Comparison of ENCODE assay signal across 10 cellular contexts in genomic region chr1:118960026-118960561, GRCh38. TPM values are rescaled to one million over a fixed set of nuclear protein-coding genes. Genes with fewer than 3 reads are reported as not detected.
DNase-seq lines count a peak whose midpoint lies in the region; ATAC-seq and TF ChIP-seq lines count a peak whose summit lies in the region.
"Had no signal": no experiment of that assay in that cellular context is flagged by ENCODE, and none has a peak within 500 bp of the region (broad histone marks: within the 10 kb centered on the region; RNA-seq: fewer than 3 reads in every experiment).

No MANE protein-coding gene starts in this region.

- H3K4me1 ChIP-seq in right lobe of liver = peaks cover 0 to 59% (median 22%) of the 10 kb centered on the region in 4 donors

- H3K27me3 ChIP-seq in right lobe of liver = no peaks in the 10 kb centered on the region

- no peak overlapping the region for H3K4me3 ChIP-seq in right lobe of liver

- ATAC-seq in GM18520 (IDR thresholded peaks at IDR 0.05; ENCODE audit: unreplicated experiment) = peak; percentile 70
- peak; percentile 87 for ATAC-seq in HG02678 (IDR thresholded peaks at IDR 0.05; ENCODE audit: unreplicated experiment)
- peak; percentile 1 to 12 (median 6) for ATAC-seq in right lobe of liver
- ATAC-seq: activated CD8-positive, alpha-beta memory T cell treated with anti-CD3 and anti-CD28 coated beads, Interleukin-2, amount 10 ng/mL, durations not matched to agents 7 days and 5 days had no signal

- peak overlapping the region; percentile 63 to 90 (median 75) for H3K27ac ChIP-seq in right lobe of liver

- WGBS in right lobe of liver (ENCODE audit: insufficient coverage, low coverage, low lambda C conversion rate, missing lambda C conversion rate) = 32% methylated on average over 7 of the region's 7 CpGs

- H3K36me3 ChIP-seq in right lobe of liver = no peaks in the 10 kb centered on the region

- no peak for TF ChIP-seq CTCF in right lobe of liver (IDR thresholded peaks at IDR 0.05)

- peak; percentile 33 for DNase-seq in NCI-H2107 treated with DMSO at 0.1 percent for 48 hours (lab: John Stamatoyannopoulos, UW; ENCODE audit: unreplicated experiment)
- DNase-seq in right lobe of liver = peak in 1 of 3 donors; percentile 31
- DNase-seq in NCI-H82 treated with DMSO at 0.1 percent for 48 hours (lab: John Stamatoyannopoulos, UW; ENCODE audit: unreplicated experiment) = no peak
- DNase-seq in stimulated activated CD4-positive, alpha-beta T cell treated with anti-CD3 and anti-CD28 coated beads, Interleukin-2, amount 100 ng/mL, for 24 hours = no peak
- no peak for DNase-seq in activated effector memory CD4-positive, alpha-beta T cell treated with anti-CD3 and anti-CD28 coated beads, Interleukin-2, amount 50 U/mL, for 16 hours
- DNase-seq in GM19240 (ENCODE audit: insufficient read length, low spot score) = no peak
- DNase-seq: activated CD8-positive, alpha-beta memory T cell treated with anti-CD3 and anti-CD28 coated beads, Interleukin-2, amount 10 ng/mL, durations not matched to agents 7 days and 5 days; hypothalamus had no signal

- intact Hi-C loops in right lobe of liver (cut with DNase I) = no loop called here

- no peak for TF ChIP-seq POLR2A in right lobe of liver (IDR thresholded peaks at IDR 0.05)

- no peaks in the 10 kb centered on the region for H3K9me3 ChIP-seq in right lobe of liver

RNA-seq across cellular contexts. Expression of gene TBX15, which starts 28.0 kb away (rescaled TPM):
- total RNA-seq in right lobe of liver = 10 to 100 TPM in 5 of 6 experiments, under 1 TPM in 1; 0.29 to 56.5 (median 16.5) TPM
- total RNA-seq: activated CD8-positive, alpha-beta memory T cell treated with anti-CD3 and anti-CD28 coated beads, Interleukin-2, amount 10 ng/mL, durations not matched to agents 7 days and 5 days had no signal

Comparison
In these comparisons a context has a peak if more than half of its experiments do, and no peak if none do; other contexts are left out.
1. ATAC-seq: peak in every context shown above with its lines; median percentile 87 in HG02678; 70 in GM18520; 6 in right lobe of liver.